In the genomic region with DNA sequence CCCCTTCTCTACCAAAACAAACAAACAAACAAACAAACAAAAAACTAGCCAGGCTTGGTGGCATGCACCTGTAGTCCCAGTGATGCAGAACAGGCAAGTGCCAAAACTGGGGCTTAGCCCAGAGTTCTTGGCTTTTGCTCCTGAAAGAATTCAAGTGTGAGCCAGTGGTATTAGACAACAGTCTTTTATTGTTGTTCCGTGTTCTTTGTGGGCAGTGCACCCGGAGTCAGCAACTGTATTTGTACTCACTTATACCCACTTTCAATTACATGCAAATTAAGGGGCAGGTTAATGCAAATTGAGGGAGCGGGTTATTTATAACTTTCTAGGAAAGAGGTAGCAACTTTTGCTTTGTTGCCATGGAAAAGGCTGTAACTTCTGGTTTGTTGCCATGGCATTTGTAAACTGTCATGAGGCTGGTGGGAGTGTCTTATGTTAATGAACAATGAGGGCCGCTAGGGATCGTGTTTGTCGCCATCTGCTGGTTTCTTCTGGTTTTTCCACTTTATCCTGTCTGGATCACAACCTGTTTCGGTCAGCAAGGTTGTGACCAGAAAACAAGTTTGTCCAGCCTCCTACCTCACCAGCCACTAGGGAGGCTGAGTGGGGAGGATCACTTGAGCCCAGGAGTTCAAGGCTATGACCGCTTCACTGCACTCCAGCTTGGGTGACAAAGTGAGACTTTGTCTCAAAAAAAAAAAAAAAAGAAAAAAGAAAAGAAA, we compare ENCODE assay signal across 9 cellular contexts.
DNase-seq lines count a peak whose midpoint lies in the region; ATAC-seq and TF ChIP-seq lines count a peak whose summit lies in the region.
"Had no signal": no experiment of that assay in that cellular context is flagged by ENCODE, and none has a peak within 500 bp of the region (broad histone marks: within the 10 kb centered on the region; RNA-seq: fewer than 3 reads in every experiment).

No MANE protein-coding gene starts in this region.

- intact Hi-C loops in body of pancreas (cut with DNase I): no loop called here
- intact Hi-C loops in left lung (cut with DNase I): no loop called here
- intact Hi-C loops in uterus (cut with DNase I; ENCODE audit: low total_unique reads): no loop called here

- H3K27me3 ChIP-seq in body of pancreas: no peaks in the 10 kb centered on the region
- H3K27me3 ChIP-seq in left lung: peaks cover 0 to 14% of the 10 kb centered on the region in 2 donors
- peaks cover 0 to 7% of the 10 kb centered on the region in 2 donors for H3K27me3 ChIP-seq in uterus
- H3K27me3 ChIP-seq: BLaER1 treated with 17β-estradiol and CSF1 and Interleukin-3, amounts not matched to agents 10 nM and 100 nM had no signal

- H3K27ac ChIP-seq in body of pancreas (no peak overlapping the region), left lung (no peak overlapping the region), uterus (no peak overlapping the region)

- H3K4me1 ChIP-seq in body of pancreas (no peaks in the 10 kb centered on the region), left lung (no peaks in the 10 kb centered on the region), uterus (no peaks in the 10 kb centered on the region)
- H3K4me1 ChIP-seq: BLaER1 treated with 17β-estradiol and CSF1 and Interleukin-3, amounts not matched to agents 10 nM and 100 nM had no signal

- no peaks in the 10 kb centered on the region for H3K36me3 ChIP-seq in body of pancreas (replicated peaks in 1 of 2; ENCODE audit: insufficient read depth in 1 of 2, low read depth in 2 of 2)
- H3K36me3 ChIP-seq in left lung: no peaks in the 10 kb centered on the region
- H3K36me3 ChIP-seq in uterus: no peaks in the 10 kb centered on the region
- H3K36me3 ChIP-seq: BLaER1 treated with 17β-estradiol and CSF1 and Interleukin-3, amounts not matched to agents 10 nM and 100 nM had no signal

- WGBS in body of pancreas, 2 donors: 36 to 38% methylated on average over 8 of the region's 8 CpGs

- TF ChIP-seq POLR2A in body of pancreas (IDR thresholded peaks at IDR 0.05) (no peak), uterus (IDR thresholded peaks at IDR 0.05) (no peak)

- DNase-seq in NCI-H1417 (lab: John Stamatoyannopoulos, UW) (peak in 2 of 3 experiments; percentile 14 to 63), NCI-H1417 treated with DMSO at 0.1 percent for 48 hours (lab: John Stamatoyannopoulos, UW) (no peak), HT-29 (ENCODE audit: low spot score) (peak; percentile 98), RPMI8226 (peak; percentile 35), body of pancreas (peak; percentile 30 to 44 (median 36)), left lung (no peak), uterus (peak; percentile 14 to 30)

- TF ChIP-seq CTCF in body of pancreas (IDR thresholded peaks at IDR 0.05): peak in 4 of 7 experiments; percentile 29 to 47 (median 36)
- TF ChIP-seq CTCF in left lung (IDR thresholded peaks at IDR 0.05): peak in 1 of 2 donors; percentile 24
- peak; percentile 24 to 41 (median 31) for TF ChIP-seq CTCF in uterus (IDR thresholded peaks at IDR 0.05)

- H3K4me3 ChIP-seq in body of pancreas: no peak overlapping the region
- H3K4me3 ChIP-seq in left lung: no peak overlapping the region
- no peak overlapping the region for H3K4me3 ChIP-seq in uterus
- H3K4me3 ChIP-seq: BLaER1 treated with 17β-estradiol and CSF1 and Interleukin-3, amounts not matched to agents 10 nM and 100 nM had no signal

- peak; percentile 79 for ATAC-seq in GM19467 (IDR thresholded peaks at IDR 0.05; ENCODE audit: unreplicated experiment)
- peak; percentile 53 for ATAC-seq in body of pancreas
- ATAC-seq in left lung: peak; percentile 80

- H3K9me3 ChIP-seq in body of pancreas: no peaks in the 10 kb centered on the region
- no peaks in the 10 kb centered on the region for H3K9me3 ChIP-seq in left lung
- H3K9me3 ChIP-seq in uterus: no peaks in the 10 kb centered on the region
- H3K9me3 ChIP-seq: BLaER1 treated with 17β-estradiol and CSF1 and Interleukin-3, amounts not matched to agents 10 nM and 100 nM had no signal

Comparison
In these comparisons a context has a peak if more than half of its experiments do, and no peak if none do; other contexts are left out.
1. DNase-seq: peak in NCI-H1417 (2 of 3), HT-29 (single experiment), RPMI8226 (single experiment), body of pancreas (4 of 4) and uterus (2 of 2); none in NCI-H1417 treated with DMSO at 0.1 percent for 48 hours (single experiment) and left lung (0 of 2).
2. Peak in every context shown above with its lines, with median percentiles within 50 percentile points of each other: ATAC-seq.